Comparison of ENCODE assay signal across 8 cellular contexts in genomic region chrX:77446029-77446585, GRCh38. TPM values are rescaled to one million over a fixed set of nuclear protein-coding genes. Genes with fewer than 3 reads are reported as not detected.
DNase-seq lines count a peak whose midpoint lies in the region; ATAC-seq, FAIRE-seq and TF ChIP-seq lines count a peak whose summit lies in the region.

No MANE protein-coding gene starts in this region.

- intact Hi-C loops in GM12878 (cut with micrococcal nuclease; ENCODE audit: unreplicated experiment): no loop called here
- intact Hi-C loops in kidney (cut with DNase I): no loop called here
- intact Hi-C loops in stomach (cut with DNase I; ENCODE audit: low total_unique reads): no loop called here

- H3K4me1 ChIP-seq in GM12878 (ENCODE audit: control insufficient read depth, insufficient read depth, low read length) (no peaks in the 10 kb centered on the region), kidney (ENCODE audit: control insufficient read depth in 1 of 2, insufficient read depth in 1 of 2, low read depth in 1 of 2, low read length in 2 of 2) (no peaks in the 10 kb centered on the region), stomach (peaks cover 0 to 23% (median 13%) of the 10 kb centered on the region in 4 donors)

- no peaks in the 10 kb centered on the region for H3K79me2 ChIP-seq in GM12878 (ENCODE audit: control insufficient read depth, insufficient read depth, low read length)

- CTCF ChIA-PET in GM12878 (lab: Yijun Ruan, JAX): no interaction called here

- no peak for TF ChIP-seq RAD21 in GM12878 (IDR thresholded peaks at IDR 0.05; ENCODE audit: insufficient read depth, low read depth, low read length)

- POLR2A ChIA-PET in GM12878 (lab: Charles Lee): no interaction called here

- in situ Hi-C loops in GM12878 (cut with MboI): no loop called here

- FAIRE-seq in GM12878 (lab: Jason Lieb, UNC) (no peak), kidney (lab: Jason Lieb, UNC) (no peak)

- SMC1A ChIA-PET in GM12878 (lab: Charles Lee; ENCODE audit: uncharacterized antibody, unreplicated experiment): interaction anchor here (0.8 kb wide), 1 partner anchor 569 kb away, joined by 3 read pairs; no protein-coding TSS in a partner anchor

- TF ChIP-seq POLR2A in GM12878 (IDR thresholded peaks at IDR 0.05; ENCODE audit: low read depth, low read length): no peak
- TF ChIP-seq POLR2A in stomach (IDR thresholded peaks at IDR 0.05): no peak

- TF ChIP-seq CTCF in GM12878 (IDR thresholded peaks at IDR 0.05 in 2 of 3, conservative IDR thresholded peaks at IDR 0.05 in 1 of 3; ENCODE audit: control insufficient read depth in 2 of 3, extremely low read depth in 1 of 3, insufficient read depth in 1 of 3, low read depth in 3 of 3, low read length in 3 of 3) (peak in 1 of 3 experiments; percentile 28; a peak in 2 of 6 replicates), kidney (IDR thresholded peaks at IDR 0.05; ENCODE audit: borderline replicate concordance, extremely low read depth, insufficient read depth) (no peak), stomach (IDR thresholded peaks at IDR 0.05) (peak in 2 of 7 experiments; percentile 12 to 24)

- no peak for TF ChIP-seq EP300 in GM12878 (IDR thresholded peaks at IDR 0.05; ENCODE audit: borderline replicate concordance in 1 of 2, control insufficient read depth in 1 of 2, low read depth in 2 of 2, low read length in 2 of 2)
- TF ChIP-seq EP300 in stomach (IDR thresholded peaks at IDR 0.05): no peak

- no peak overlapping the region for H3K9ac ChIP-seq in GM12878 (ENCODE audit: control insufficient read depth, insufficient read depth, low read length)
- no peak overlapping the region for H3K9ac ChIP-seq in kidney (ENCODE audit: low read length in 2 of 2)

- no peak overlapping the region for H2AFZ ChIP-seq in GM12878 (ENCODE audit: control insufficient read depth, low read depth, low read length)

- no TSS peak for BruUV-seq in GM12878 (replicated peaks; lab: Mats Ljungman, UMichigan)

- RAD21 ChIA-PET in GM12878 (lab: Charles Lee; ENCODE audit: unreplicated experiment): no interaction called here

- no peaks in the 10 kb centered on the region for H3K36me3 ChIP-seq in GM12878 (ENCODE audit: control insufficient read depth in 2 of 2, insufficient read depth in 2 of 2, low read length in 1 of 2)
- H3K36me3 ChIP-seq in kidney (ENCODE audit: control insufficient read depth in 1 of 2, insufficient read depth in 2 of 2, low read length in 2 of 2): no peaks in the 10 kb centered on the region
- H3K36me3 ChIP-seq in stomach: no peaks in the 10 kb centered on the region

- peak overlapping the region; percentile 50 for H3K4me2 ChIP-seq in GM12878 (ENCODE audit: control insufficient read depth, insufficient read depth)

- peaks cover 0 to 5% of the 10 kb centered on the region in 2 experiments; a peak in 3 of 4 replicates for H3K27me3 ChIP-seq in GM12878 (replicated peaks in 1 of 2; ENCODE audit: control insufficient read depth in 2 of 2, insufficient read depth in 2 of 2, low read length in 1 of 2)
- peaks cover 0 to 6% (median 0%) of the 10 kb centered on the region in 3 donors for H3K27me3 ChIP-seq in stomach

- ATAC-seq in GM12878 (no peak), GM18909 (IDR thresholded peaks at IDR 0.05; ENCODE audit: poor library complexity, unreplicated experiment) (no peak)

- no peaks in the 10 kb centered on the region; the same call in 2 of the 3 replicates for H3K9me3 ChIP-seq in GM12878 (replicated peaks; ENCODE audit: control insufficient read depth, insufficient read depth, low read length)
- H3K9me3 ChIP-seq in kidney (ENCODE audit: control insufficient read depth in 1 of 2, low read length in 2 of 2): no peaks in the 10 kb centered on the region
- H3K9me3 ChIP-seq in stomach: no peaks in the 10 kb centered on the region

- H3K27ac ChIP-seq in GM12878 (ENCODE audit: control insufficient read depth, insufficient read depth) (no peak overlapping the region), kidney (ENCODE audit: low read depth in 2 of 2, low read length in 2 of 2) (no peak overlapping the region), stomach (no peak overlapping the region)

- 47% methylated on average over 27 of the region's 27 CpGs for WGBS in GM12878 (ENCODE audit: insufficient coverage, insufficient replicate concordance, low lambda C conversion rate, missing lambda C conversion rate)
- WGBS in stomach, 5 donors: 4 to 45% (median 14%) methylated on average over 24 to 27 of the region's 27 CpGs

- H3K4me3 ChIP-seq in GM12878 (peak overlapping the region; percentile 22; the same call in 1 of the 2 replicates), kidney (ENCODE audit: low read length in 2 of 2) (peak overlapping the region; percentile 29 to 60), stomach (peak overlapping the region; percentile 34 to 48 (median 40))

- H4K20me1 ChIP-seq in GM12878 (ENCODE audit: control insufficient read depth, insufficient read depth): no peaks in the 10 kb centered on the region

- DNase-seq in NCI-H1694 treated with DMSO at 0.1 percent for 48 hours (lab: John Stamatoyannopoulos, UW): peak; percentile 1
- no peak for DNase-seq in NCI-H1694 (lab: John Stamatoyannopoulos, UW)
- no peak for DNase-seq in GM12878 (ENCODE audit: low read depth, low spot score)
- peak; percentile 72 for DNase-seq in kidney
- DNase-seq in stomach: no peak
- no peak for DNase-seq in NCI-H1436 (lab: John Stamatoyannopoulos, UW)
- no peak for DNase-seq in EL

TF ChIP-seq in GM12878, 131 proteins besides CTCF, POLR2A, EP300 and RAD21:
- TF ChIP-seq SIN3A (IDR thresholded peaks at IDR 0.05; ENCODE audit: low read depth, low read length) (no peak), IRF5 (IDR thresholded peaks at IDR 0.05; ENCODE audit: borderline replicate concordance) (no peak)

RNA-seq across cellular contexts. Expression of gene FGF16, which starts 1.1 kb away (rescaled TPM):
- total RNA-seq in GM12878 (2013; cell fraction: nucleolus; rRNA removed): not detected in 2 replicates
- total RNA-seq in GM12878 (2014; rRNA removed): not detected in 2 replicates
- total RNA-seq in GM12878 (2014; rRNA removed; fragmentation: Illumina TruSeq; extraction: Trizol): not detected in 2 replicates
- not detected in 2 replicates for total RNA-seq in GM12878 (2021)
- not detected for polyA plus RNA-seq in GM12878 (2011; ENCODE audit: low read depth)
- not detected in 2 replicates for polyA plus RNA-seq in GM12878 (2011; rRNA removed)
- not detected in 2 replicates for polyA plus RNA-seq in GM12878 (2011; cell fraction: cytosol; rRNA removed)
- polyA plus RNA-seq in GM12878 (2011; cell fraction: nucleus; rRNA removed): not detected in 2 replicates
- not detected in 2 replicates for polyA plus RNA-seq in GM12878 (2012)
- polyA plus RNA-seq in GM12878 (2014; fragmentation: Illumina TruSeq; extraction: Trizol): not detected in 2 replicates
- not detected for polyA plus RNA-seq in GM12878 (2014; fragmentation: Nextera tagmentation; extraction: Ambion mirVana)
- polyA plus RNA-seq in GM12878 (2014; rRNA removed): not detected in 2 replicates
- polyA plus RNA-seq in GM12878 (2016; fragmentation: Nextera tagmentation; extraction: Ambion mirVana): not detected
- not detected in 2 replicates for polyA minus RNA-seq in GM12878 (2011; rRNA and poly(A)+ RNA removed)
- not detected in 2 replicates for polyA minus RNA-seq in GM12878 (2011; cell fraction: cytosol; rRNA and poly(A)+ RNA removed)
- not detected in 2 replicates for polyA minus RNA-seq in GM12878 (2011; cell fraction: nucleus; rRNA and poly(A)+ RNA removed)
- 0.25 TPM for total RNA-seq in kidney
- polyA plus RNA-seq in kidney (ENCODE audit: insufficient read depth, low read depth, low replicate concordance): not detected
- total RNA-seq in stomach: under 1 TPM in 1 of 5 donors, not detected in 4; 0.73 TPM
- not detected for polyA plus RNA-seq in stomach

Comparison
In these comparisons a context has a peak if more than half of its experiments do, and no peak if none do; other contexts are left out.
1. DNase-seq: peak in NCI-H1694 treated with DMSO at 0.1 percent for 48 hours (single experiment) and kidney (single experiment); none in NCI-H1694 (single experiment), GM12878 (single experiment), stomach (single experiment), NCI-H1436 (single experiment) and EL (single experiment).
2. Peak in every context shown above with its lines, with median percentiles within 50 percentile points of each other: H3K4me3 ChIP-seq.